In the genomic region with DNA sequence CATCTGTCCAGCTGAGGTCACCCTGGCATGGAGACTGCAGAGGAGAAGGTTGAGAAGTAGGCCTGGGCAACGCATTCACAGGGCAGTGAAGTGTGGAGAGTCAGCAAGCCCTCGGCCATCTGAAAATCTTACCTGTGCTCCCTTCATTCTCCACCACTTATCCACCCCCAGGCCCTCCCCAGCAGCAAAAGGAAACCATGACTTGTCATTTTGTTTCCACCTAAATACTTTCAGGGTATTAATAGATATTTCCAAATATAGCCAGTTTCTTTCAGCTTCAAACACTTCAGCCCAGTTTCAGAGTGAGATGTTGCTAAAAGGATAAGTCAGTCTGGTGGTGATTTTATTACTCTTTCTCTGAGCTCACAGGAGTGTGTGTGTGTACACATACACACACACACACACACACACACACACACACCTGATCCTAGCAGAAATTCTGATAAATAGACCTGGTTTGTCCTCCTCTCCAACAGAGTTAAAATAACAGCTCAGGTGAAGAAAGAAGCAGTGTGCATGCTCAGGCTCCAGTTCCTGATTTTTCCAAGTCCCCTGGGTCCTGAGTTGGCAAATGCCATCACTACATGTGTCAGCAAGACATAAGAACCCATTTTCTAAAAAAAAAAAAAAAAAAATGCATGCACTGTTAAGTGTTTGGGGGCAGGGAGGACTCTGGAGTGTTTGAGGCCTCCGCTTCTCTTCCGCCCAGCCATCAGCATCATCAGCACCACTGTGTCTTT, we compare ENCODE assay signal across 21 cellular contexts.
DNase-seq lines count a peak whose midpoint lies in the region; ATAC-seq and TF ChIP-seq lines count a peak whose summit lies in the region.
"Had no signal": no experiment of that assay in that cellular context is flagged by ENCODE, and none has a peak within 500 bp of the region (broad histone marks: within the 10 kb centered on the region; RNA-seq: fewer than 3 reads in every experiment).

No MANE protein-coding gene starts in this region.

- WGBS in trophoblast cell (ENCODE audit: extremely low coverage, insufficient coverage, insufficient read length): no CpG with 5 or more reads among the region's 4 CpGs

- no peak overlapping the region for H3K4me3 ChIP-seq in GM06990 (replicated peaks; ENCODE audit: low read depth, low read length)
- H3K4me3 ChIP-seq in coronary artery: no peak overlapping the region
- H3K4me3 ChIP-seq in trophoblast cell (ENCODE audit: low read depth, low read length): no peak overlapping the region
- H3K4me3 ChIP-seq: A549, adrenal gland, hepatocyte, neural progenitor cell had no signal

- no peaks in the 10 kb centered on the region for H3K79me2 ChIP-seq in trophoblast cell (ENCODE audit: control insufficient read depth, insufficient read depth, low read length, poor library complexity)
- H3K79me2 ChIP-seq: hepatocyte had no signal

- no peak overlapping the region for H3K23ac ChIP-seq in trophoblast cell (ENCODE audit: low read length)

- H3K18ac ChIP-seq in trophoblast cell (ENCODE audit: low read length): no peak overlapping the region

- DNase-seq in GM06990 (ENCODE audit: extremely low read depth, insufficient read length): peak; percentile 29
- DNase-seq in coronary artery (ENCODE audit: low spot score): no peak
- DNase-seq in NCI-H2107 treated with DMSO at 0.1 percent for 48 hours (lab: John Stamatoyannopoulos, UW; ENCODE audit: unreplicated experiment): no peak
- DNase-seq in trophoblast cell: no peak
- DNase-seq in kidney glomerular epithelial cell (lab: John Stamatoyannopoulos, UW): no peak
- DNase-seq: activated CD8-positive, alpha-beta memory T cell treated with anti-CD3 and anti-CD28 coated beads for 24 hours; adrenal gland; CD8-positive, alpha-beta memory T cell; KBM-7; kidney; NCI-H1092; NCI-H2107; stimulated activated CD4-positive, alpha-beta T cell treated with anti-CD3 and anti-CD28 coated beads, Interleukin-15, amount 100 ng/mL, for 24 hours; SW 1271 had no signal

- no peak overlapping the region for H2BK5ac ChIP-seq in trophoblast cell (ENCODE audit: low read depth, low read length, poor library complexity)

- no peak overlapping the region for H3K9ac ChIP-seq in trophoblast cell (ENCODE audit: low read length)
- H3K9ac ChIP-seq: neural progenitor cell had no signal

- no peak overlapping the region for H4K8ac ChIP-seq in trophoblast cell (ENCODE audit: low read depth, low read length)

- no peak overlapping the region for H2BK120ac ChIP-seq in trophoblast cell (ENCODE audit: insufficient read depth, low read length, poor library complexity)

- no peaks in the 10 kb centered on the region for H3K79me1 ChIP-seq in trophoblast cell (ENCODE audit: low read length)

- no peak overlapping the region for H4K12ac ChIP-seq in trophoblast cell (ENCODE audit: low read depth, low read length)

- no peak overlapping the region for H2AFZ ChIP-seq in trophoblast cell (ENCODE audit: insufficient read depth, low read length, poor library complexity)
- H2AFZ ChIP-seq: hepatocyte, neural progenitor cell had no signal

- H3K4ac ChIP-seq in trophoblast cell (ENCODE audit: low read depth, low read length): no peak overlapping the region

- H3K27ac ChIP-seq in coronary artery (no peak overlapping the region), trophoblast cell (ENCODE audit: low read depth, low read length) (no peak overlapping the region)
- H3K27ac ChIP-seq: A549, adrenal gland, hepatocyte, neural progenitor cell had no signal

- H3K36me3 ChIP-seq in GM06990 (ENCODE audit: control insufficient read depth, insufficient read depth, low read length) (no peaks in the 10 kb centered on the region), trophoblast cell (ENCODE audit: control insufficient read depth in 1 of 2, insufficient read depth in 2 of 2, low read length in 2 of 2) (no peaks in the 10 kb centered on the region)
- H3K36me3 ChIP-seq: adrenal gland, neural progenitor cell had no signal

- ATAC-seq in GM19351 (IDR thresholded peaks at IDR 0.05; ENCODE audit: unreplicated experiment) (peak; percentile 87), HG02763 (IDR thresholded peaks at IDR 0.05; ENCODE audit: unreplicated experiment) (peak; percentile 40), HG03520 (IDR thresholded peaks at IDR 0.05; ENCODE audit: unreplicated experiment) (peak; percentile 84)
- ATAC-seq: A549; activated T-helper 17 cell treated with anti-CD3 and anti-CD28 coated beads, Interleukin-2, amount 50 U/mL, for 72 hours had no signal

- H3K4me2 ChIP-seq in trophoblast cell (ENCODE audit: low read length): no peak overlapping the region
- H3K4me2 ChIP-seq: A549, hepatocyte, neural progenitor cell had no signal

- no peak overlapping the region for H2AK5ac ChIP-seq in trophoblast cell (ENCODE audit: low read length)

- H3K9me3 ChIP-seq in trophoblast cell (ENCODE audit: insufficient read depth, low read depth, low read length): peaks cover 4% of the 10 kb centered on the region
- H3K9me3 ChIP-seq: A549, adrenal gland had no signal

- H2BK12ac ChIP-seq in trophoblast cell (ENCODE audit: low read length): no peak overlapping the region

- H3K27me3 ChIP-seq in GM06990 (replicated peaks; ENCODE audit: control insufficient read depth, insufficient read depth, low read length): no peaks in the 10 kb centered on the region; the same call in 1 of the 2 replicates
- no peaks in the 10 kb centered on the region for H3K27me3 ChIP-seq in trophoblast cell (ENCODE audit: insufficient read depth, low read length)
- H3K27me3 ChIP-seq: neural progenitor cell had no signal

- no peak overlapping the region for H4K91ac ChIP-seq in trophoblast cell (ENCODE audit: low read depth, low read length)

- no peak for TF ChIP-seq CTCF in GM06990 (IDR thresholded peaks at IDR 0.05; ENCODE audit: insufficient read depth, low read length, poor library complexity, severe bottlenecking)
- TF ChIP-seq CTCF in coronary artery (IDR thresholded peaks at IDR 0.05): no peak

- no peak overlapping the region for H3K14ac ChIP-seq in trophoblast cell (ENCODE audit: low read length)

- H3K4me1 ChIP-seq in trophoblast cell (ENCODE audit: control insufficient read depth in 1 of 2, insufficient read depth in 2 of 2, low read length in 2 of 2): no peaks in the 10 kb centered on the region
- H3K4me1 ChIP-seq: A549, adrenal gland, neural progenitor cell had no signal
